Comparison of ENCODE assay signal across 19 cellular contexts in genomic region chr19:7979011-7979410, GRCh38. TPM values are rescaled to one million over a fixed set of nuclear protein-coding genes. Genes with fewer than 3 reads are reported as not detected.
"Had no signal": no experiment of that assay in that cellular context is flagged by ENCODE, and none has a peak within 500 bp of the region (broad histone marks: within the 10 kb centered on the region; RNA-seq: fewer than 3 reads in every experiment).

No MANE protein-coding gene starts in this region.

- H3K36me3 Mint-ChIP-seq: activated naive CD8-positive, alpha-beta T cell; natural killer cell treated with Interleukin-12 subunit alpha and Interleukin-12 subunit beta and Interleukin-15 and Interleukin-18, amount 100 ng/mL, for 72 hours had no signal

- H3K4me3 Mint-ChIP-seq: activated B cell treated with CpG ODN at 0.5 μM for 24 hours; activated CD8-positive, alpha-beta T cell treated with anti-CD3 and anti-CD28 coated beads for 36 hours; activated naive CD8-positive, alpha-beta T cell; activated T-cell treated with anti-CD3 and anti-CD28 coated beads, Interleukin-2, amount 50 U/mL, for 72 hours; natural killer cell treated with Interleukin-12 subunit alpha and Interleukin-12 subunit beta and Interleukin-15 and Interleukin-18, amount 100 ng/mL, for 72 hours had no signal

- H3K27me3 Mint-ChIP-seq: activated B cell treated with CpG ODN at 0.5 μM for 24 hours; activated CD8-positive, alpha-beta T cell treated with anti-CD3 and anti-CD28 coated beads for 36 hours; activated naive CD8-positive, alpha-beta T cell; natural killer cell treated with Interleukin-12 subunit alpha and Interleukin-12 subunit beta and Interleukin-15 and Interleukin-18, amount 100 ng/mL, for 72 hours had no signal

- H3K9me3 ChIP-seq: heart left ventricle, left lung, psoas muscle, thoracic aorta had no signal

- H3K27ac Mint-ChIP-seq: activated B cell treated with CpG ODN at 0.5 μM for 24 hours; activated CD8-positive, alpha-beta T cell treated with anti-CD3 and anti-CD28 coated beads for 36 hours; activated naive CD8-positive, alpha-beta T cell; activated T-cell treated with anti-CD3 and anti-CD28 coated beads, Interleukin-2, amount 50 U/mL, for 72 hours; natural killer cell treated with Interleukin-12 subunit alpha and Interleukin-12 subunit beta and Interleukin-15 and Interleukin-18, amount 100 ng/mL, for 72 hours had no signal

- H3K4me1 ChIP-seq: left lung had no signal

- H3K4me1 Mint-ChIP-seq: activated B cell treated with CpG ODN at 0.5 μM for 24 hours had no signal

- H3K9me3 Mint-ChIP-seq: activated B cell treated with CpG ODN at 0.5 μM for 24 hours; activated CD8-positive, alpha-beta T cell treated with anti-CD3 and anti-CD28 coated beads for 36 hours; activated T-cell treated with anti-CD3 and anti-CD28 coated beads, Interleukin-2, amount 50 U/mL, for 72 hours; natural killer cell treated with Interleukin-12 subunit alpha and Interleukin-12 subunit beta and Interleukin-15 and Interleukin-18, amount 100 ng/mL, for 72 hours had no signal

- H3K27me3 ChIP-seq: heart left ventricle, left lung had no signal

- H3K27ac ChIP-seq: heart left ventricle, left lung, psoas muscle, thoracic aorta had no signal

- DNase-seq: activated B cell treated with CpG ODN at 0.5 μM for 24 hours; activated CD4-positive, alpha-beta T cell treated with anti-CD3 and anti-CD28 coated beads for 48 hours; activated CD8-positive, alpha-beta T cell treated with anti-CD3 and anti-CD28 coated beads for 36 hours; activated gamma-delta T cell treated with Interleukin-2 at 50 U/mL for 16 hours; activated T-cell treated with anti-CD3 and anti-CD28 coated beads, Interleukin-2, amount 50 U/mL, for 72 hours; amniotic stem cell; cortex of kidney; effector CD4-positive, alpha-beta T cell; foreskin melanocyte; mesenchymal stem cell; stimulated activated CD4-positive, alpha-beta T cell treated with anti-CD3 and anti-CD28 coated beads, Interleukin-1b, Interleukin-23, amount 100 ng/mL, for 48 hours; T-helper 2 cell had no signal

- ATAC-seq: activated CD8-positive, alpha-beta T cell treated with anti-CD3 and anti-CD28 coated beads for 36 hours; activated T-cell treated with anti-CD3 and anti-CD28 coated beads, Interleukin-2, amount 50 U/mL, for 72 hours; heart left ventricle; left lung; natural killer cell treated with Interleukin-12 subunit alpha and Interleukin-12 subunit beta and Interleukin-15 and Interleukin-18, amount 100 ng/mL, for 72 hours; sciatic nerve had no signal

- H3K4me3 ChIP-seq: heart left ventricle, left lung, psoas muscle, thoracic aorta had no signal

RNA-seq across cellular contexts. Expression of gene CTXN1, which starts 53.1 kb away (rescaled TPM):
- total RNA-seq: activated B cell treated with CpG ODN at 0.5 μM for 24 hours had no signal
